11 cellular contexts compared by ENCODE assay signal in the genomic region with DNA sequence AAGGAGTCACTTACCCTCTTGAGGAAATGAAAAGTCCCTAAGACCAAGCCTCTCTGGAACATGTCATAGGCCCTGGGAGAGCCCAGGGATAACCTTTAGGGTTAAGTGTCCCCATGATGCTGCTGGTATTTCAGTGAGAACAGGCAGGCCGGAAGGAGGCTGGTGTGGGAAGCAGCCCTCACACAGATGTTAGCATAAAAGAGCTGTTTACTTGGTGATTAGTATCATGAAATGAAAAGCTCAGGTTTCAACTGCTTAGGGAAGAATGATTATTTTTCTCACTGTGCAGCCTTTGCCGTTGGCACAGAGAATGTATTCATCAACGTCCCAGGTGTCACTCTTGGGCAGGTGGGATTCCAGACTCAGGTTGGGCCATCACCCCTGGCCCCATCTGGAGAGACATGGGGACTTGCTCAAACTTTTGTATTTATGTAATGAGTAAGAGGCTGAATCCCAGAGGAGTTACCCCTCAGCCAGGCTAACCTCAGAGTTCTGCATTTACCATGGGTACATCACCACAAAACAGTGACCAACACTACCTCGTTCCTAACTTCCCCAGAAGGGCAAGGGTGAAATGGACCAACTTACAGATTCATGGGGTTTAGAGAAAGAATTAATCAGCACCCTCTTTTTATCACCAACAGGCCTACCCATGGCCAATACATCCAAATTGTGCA.
A peak's percentile ranks its signal among the peaks of the same experiment; 100 is the strongest.
DNase-seq lines count a peak whose midpoint lies in the region; ATAC-seq and TF ChIP-seq lines count a peak whose summit lies in the region.
"Had no signal": no experiment of that assay in that cellular context is flagged by ENCODE, and none has a peak within 500 bp of the region (broad histone marks: within the 10 kb centered on the region; RNA-seq: fewer than 3 reads in every experiment).

No MANE protein-coding gene starts in this region.

- no peaks in the 10 kb centered on the region for H3K27me3 Mint-ChIP-seq in type B pancreatic cell
- no peaks in the 10 kb centered on the region for H3K27me3 Mint-ChIP-seq in activated CD8-positive, alpha-beta T cell treated with anti-CD3 and anti-CD28 coated beads, Interleukin-2, amount 10 ng/mL, durations not matched to agents 7 days and 5 days (ENCODE audit: low read depth)

- H3K4me3 ChIP-seq in left ventricle myocardium inferior, result no peak overlapping the region
- H3K4me3 ChIP-seq: A549, gastrocnemius medialis had no signal

- POLR2A ChIA-PET in activated CD8-positive, alpha-beta T cell treated with anti-CD3 and anti-CD28 coated beads, Interleukin-2, amount 10 ng/mL, durations not matched to agents 7 days and 5 days (lab: Charles Lee), result no interaction called here

- H3K36me3 Mint-ChIP-seq in type B pancreatic cell, result no peaks in the 10 kb centered on the region
- H3K36me3 Mint-ChIP-seq in activated CD8-positive, alpha-beta T cell treated with anti-CD3 and anti-CD28 coated beads, Interleukin-2, amount 10 ng/mL, durations not matched to agents 7 days and 5 days (ENCODE audit: low read depth), result no peaks in the 10 kb centered on the region

- no peaks in the 10 kb centered on the region for H3K9me3 ChIP-seq in left ventricle myocardium inferior (replicated peaks)
- H3K9me3 ChIP-seq: A549, gastrocnemius medialis had no signal

- H3K27me3 ChIP-seq in left ventricle myocardium inferior (ENCODE audit: low read depth), result no peaks in the 10 kb centered on the region
- H3K27me3 ChIP-seq: gastrocnemius medialis had no signal

- peak overlapping the region; percentile 11 for H3K4me3 Mint-ChIP-seq in type B pancreatic cell
- H3K4me3 Mint-ChIP-seq in activated CD8-positive, alpha-beta T cell treated with anti-CD3 and anti-CD28 coated beads, Interleukin-2, amount 10 ng/mL, durations not matched to agents 7 days and 5 days, result no peak overlapping the region

- peaks cover 15% of the 10 kb centered on the region for H3K9me3 Mint-ChIP-seq in type B pancreatic cell
- H3K9me3 Mint-ChIP-seq in activated CD8-positive, alpha-beta T cell treated with anti-CD3 and anti-CD28 coated beads, Interleukin-2, amount 10 ng/mL, durations not matched to agents 7 days and 5 days (ENCODE audit: insufficient read depth), result no peaks in the 10 kb centered on the region

- TF ChIP-seq CTCF in left ventricle myocardium inferior (IDR thresholded peaks at IDR 0.05; ENCODE audit: borderline replicate concordance) (no peak), type B pancreatic cell (conservative IDR thresholded peaks at IDR 0.05) (no peak)

- peak overlapping the region; percentile 37 for H3K27ac Mint-ChIP-seq in type B pancreatic cell
- no peak overlapping the region for H3K27ac Mint-ChIP-seq in activated CD8-positive, alpha-beta T cell treated with anti-CD3 and anti-CD28 coated beads, Interleukin-2, amount 10 ng/mL, durations not matched to agents 7 days and 5 days

- ATAC-seq in activated CD8-positive, alpha-beta T cell treated with anti-CD3 and anti-CD28 coated beads, Interleukin-2, amount 10 ng/mL, durations not matched to agents 7 days and 5 days, result no peak
- ATAC-seq: A549 had no signal

- peaks cover 46% of the 10 kb centered on the region for H3K4me1 Mint-ChIP-seq in type B pancreatic cell (ENCODE audit: unreplicated experiment)
- H3K4me1 Mint-ChIP-seq in activated CD8-positive, alpha-beta T cell treated with anti-CD3 and anti-CD28 coated beads, Interleukin-2, amount 10 ng/mL, durations not matched to agents 7 days and 5 days (ENCODE audit: low read depth), result no peaks in the 10 kb centered on the region

- peaks cover 29% of the 10 kb centered on the region for H3K4me1 ChIP-seq in left ventricle myocardium inferior

- no peaks in the 10 kb centered on the region for H3K36me3 ChIP-seq in left ventricle myocardium inferior
- H3K36me3 ChIP-seq: gastrocnemius medialis had no signal

- CTCF ChIA-PET in activated CD8-positive, alpha-beta T cell treated with anti-CD3 and anti-CD28 coated beads, Interleukin-2, amount 10 ng/mL, durations not matched to agents 7 days and 5 days (lab: Charles Lee), result no interaction called here

- peak overlapping the region; percentile 76 for H3K27ac ChIP-seq in left ventricle myocardium inferior (replicated peaks)
- H3K27ac ChIP-seq: A549 had no signal

- DNase-seq in NCI-H1694 treated with DMSO at 0.1 percent for 48 hours (lab: John Stamatoyannopoulos, UW), result peak; percentile 46
- no peak for DNase-seq in NCI-H1694 (lab: John Stamatoyannopoulos, UW)
- peak; percentile 93 for DNase-seq in NCI-H69 (lab: John Stamatoyannopoulos, UW)
- DNase-seq in left ventricle myocardium inferior, result no peak
- DNase-seq in type B pancreatic cell (ENCODE audit: extremely low spot score, unreplicated experiment), result no peak
- DNase-seq in cerebellum (ENCODE audit: low spot score), result no peak
- no peak for DNase-seq in activated CD8-positive, alpha-beta T cell treated with anti-CD3 and anti-CD28 coated beads, Interleukin-2, amount 10 ng/mL, durations not matched to agents 7 days and 5 days
- no peak for DNase-seq in NCI-H187 treated with DMSO at 0.1 percent for 48 hours (lab: John Stamatoyannopoulos, UW)
- DNase-seq: gastrocnemius medialis, T-helper 2 cell had no signal

- intact Hi-C loops in left ventricle myocardium inferior (cut with micrococcal nuclease), result no loop called here

Comparison
In these comparisons a context has a peak if more than half of its experiments do, and no peak if none do; other contexts are left out.
1. DNase-seq: peak in NCI-H1694 treated with DMSO at 0.1 percent for 48 hours (single experiment) and NCI-H69 (single experiment); none in NCI-H1694 (single experiment), left ventricle myocardium inferior (single experiment), type B pancreatic cell (single experiment), cerebellum (single experiment), activated CD8-positive, alpha-beta T cell treated with anti-CD3 and anti-CD28 coated beads, Interleukin-2, amount 10 ng/mL, durations not matched to agents 7 days and 5 days (single experiment) and NCI-H187 treated with DMSO at 0.1 percent for 48 hours (single experiment).